25 cellular contexts compared by ENCODE assay signal in the genomic region with DNA sequence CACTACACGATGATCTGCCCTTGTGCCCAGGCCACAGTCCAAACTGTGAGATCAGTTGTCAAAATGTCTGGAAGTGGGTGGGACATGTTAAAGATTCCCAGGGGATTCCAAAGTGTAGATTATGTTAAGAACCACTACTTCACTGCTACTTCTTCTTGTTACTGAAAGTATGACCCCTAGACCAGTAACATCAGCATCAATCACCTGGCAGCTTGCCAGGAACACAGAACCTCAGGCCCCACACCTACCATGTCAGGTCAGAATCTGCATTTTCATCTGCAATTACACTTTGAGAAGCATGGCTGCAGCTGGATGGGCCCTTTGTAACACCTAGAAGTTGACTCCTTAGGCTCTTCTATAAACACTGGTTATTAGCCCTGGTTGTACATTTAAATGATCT. TPM values are rescaled to one million over a fixed set of nuclear protein-coding genes. Genes with fewer than 3 reads are reported as not detected.
"Had no signal": no experiment of that assay in that cellular context is flagged by ENCODE, and none has a peak within 500 bp of the region (broad histone marks: within the 10 kb centered on the region; RNA-seq: fewer than 3 reads in every experiment).

No MANE protein-coding gene starts in this region.

- H3K27ac ChIP-seq: heart left ventricle, sigmoid colon, skin epidermis, testis, tibial nerve, upper lobe of right lung had no signal

- ATAC-seq: esophagus mucosa; heart left ventricle; left lobe of liver; naive thymus-derived CD4-positive, alpha-beta T cell; stimulated activated naive B cell treated with anti-CD40 and anti-IgM and Interleukin-4, amounts not matched to agents 10 μg/mL and 1 μg/mL and 100 μg/mL, for 72 hours; stimulated activated naive CD8-positive, alpha-beta T cell treated with anti-CD3 and anti-CD28 coated beads, Interleukin-15, amount 100 ng/mL, for 72 hours; upper lobe of right lung had no signal

- H3K4me1 ChIP-seq: heart left ventricle, sigmoid colon, testis, tibial nerve, upper lobe of right lung had no signal

- H3K27me3 ChIP-seq: heart left ventricle, sigmoid colon, testis, tibial nerve, upper lobe of right lung had no signal

- H3K36me3 ChIP-seq: heart left ventricle, sigmoid colon, tibial nerve, upper lobe of right lung had no signal

- H3K9me3 ChIP-seq: sigmoid colon, testis, tibial nerve, upper lobe of right lung had no signal

- H3K4me3 ChIP-seq: heart left ventricle, sigmoid colon, skin epidermis, testis, tibial nerve, upper lobe of right lung had no signal

- DNase-seq: effector memory CD4-positive, alpha-beta T cell; heart left ventricle; hippocampal formation; mammary epithelial cell; naive thymus-derived CD4-positive, alpha-beta T cell; nephron progenitor cell; posterior cingulate gyrus; sigmoid colon; stimulated activated CD4-positive, alpha-beta T cell treated with anti-CD3 and anti-CD28 coated beads, Interleukin-2, amount 100 ng/mL, for 24 hours; stimulated activated CD4-positive, alpha-beta T cell treated with anti-CD3 and anti-CD28 coated beads, Interleukin-4, amount 100 ng/mL, for 4 hours; stimulated activated naive B cell treated with anti-CD40 and anti-IgM and Interleukin-4, amounts not matched to agents 10 μg/mL and 1 μg/mL and 100 μg/mL, for 72 hours; stimulated activated naive CD8-positive, alpha-beta T cell treated with anti-CD3 and anti-CD28 coated beads, Interleukin-15, amount 100 ng/mL, for 72 hours; testis; upper lobe of right lung had no signal

RNA-seq across cellular contexts. Expression of gene RFPL4B, which starts 36.1 kb away (rescaled TPM):
- total RNA-seq: esophagus mucosa; fibroblast of lung; frontal cortex; glomerular endothelial cell; left lobe of liver; lower leg skin; mammary epithelial cell; mesenteric fat pad; naive thymus-derived CD4-positive, alpha-beta T cell; osteocyte; sigmoid colon; subcutaneous adipose tissue; tibial nerve; upper lobe of right lung had no signal
- polyA plus RNA-seq: fibroblast of lung; heart left ventricle; mammary epithelial cell; naive thymus-derived CD4-positive, alpha-beta T cell; sigmoid colon had no signal
